In genomic region chr2:191636235-191636543, GRCh38 we compare ENCODE assay signal across 12 cellular contexts. TPM values are rescaled to one million over a fixed set of nuclear protein-coding genes. Genes with fewer than 3 reads are reported as not detected.
DNase-seq lines count a peak whose midpoint lies in the region; ATAC-seq and TF ChIP-seq lines count a peak whose summit lies in the region.
"Had no signal": no experiment of that assay in that cellular context is flagged by ENCODE, and none has a peak within 500 bp of the region (broad histone marks: within the 10 kb centered on the region; RNA-seq: fewer than 3 reads in every experiment).

No MANE protein-coding gene starts in this region.

- H3K27me3 Mint-ChIP-seq in Calu3 (ENCODE audit: unreplicated experiment): no peaks in the 10 kb centered on the region

- peak overlapping the region; percentile 99 for H3K27ac ChIP-seq in mesenchymal stem cell (ENCODE audit: low read length, poor library complexity, severe bottlenecking)
- H3K27ac ChIP-seq in spleen: no peak overlapping the region

- no peaks in the 10 kb centered on the region for H3K79me1 ChIP-seq in mesenchymal stem cell (replicated peaks; ENCODE audit: low read length, poor library complexity, severe bottlenecking)

- H3K4me3 ChIP-seq in astrocyte of the cerebellum (ENCODE audit: low read depth, low read length): no peak overlapping the region
- peak overlapping the region in 1 of 2 experiments; percentile 22 for H3K4me3 ChIP-seq in mesenchymal stem cell (ENCODE audit: insufficient read depth in 1 of 2, low read depth in 1 of 2, low read length in 2 of 2)
- no peak overlapping the region for H3K4me3 ChIP-seq in spleen

- no peaks in the 10 kb centered on the region for H3K9me3 Mint-ChIP-seq in Calu3 (ENCODE audit: low read depth, unreplicated experiment)
- H3K9me3 Mint-ChIP-seq: endodermal cell had no signal

- TF ChIP-seq POLR2A in spleen (IDR thresholded peaks at IDR 0.05): no peak

- H3K9me3 ChIP-seq in mesenchymal stem cell (ENCODE audit: control insufficient read depth, low read length) (no peaks in the 10 kb centered on the region), spleen (no peaks in the 10 kb centered on the region)

- no peak overlapping the region for H3K14ac ChIP-seq in mesenchymal stem cell (ENCODE audit: low read length in 2 of 2)

- H3K27ac Mint-ChIP-seq in Calu3 (ENCODE audit: unreplicated experiment): peak overlapping the region; percentile 76
- H3K27ac Mint-ChIP-seq: endodermal cell had no signal

- peak overlapping the region; percentile 47 for H3K4me2 ChIP-seq in mesenchymal stem cell (ENCODE audit: low read length, poor library complexity, severe bottlenecking)

- no peak overlapping the region for H4K8ac ChIP-seq in mesenchymal stem cell (ENCODE audit: low read length)

- peak overlapping the region; percentile 63 for H3K9ac ChIP-seq in mesenchymal stem cell (ENCODE audit: low read length)

- no peak overlapping the region for H3K23ac ChIP-seq in mesenchymal stem cell (ENCODE audit: low read length in 2 of 2)

- H3K36me3 Mint-ChIP-seq in Calu3 (ENCODE audit: insufficient read depth, unreplicated experiment): peaks cover 6% of the 10 kb centered on the region

- intact Hi-C loops in Calu3 (cut with micrococcal nuclease; ENCODE audit: unreplicated experiment): loop anchor here (5.0 kb wide), 1 partner anchor 64 kb away; no protein-coding TSS in a partner anchor
- intact Hi-C loops in spleen (cut with DNase I; ENCODE audit: low total_unique reads): no loop called here

- H2BK12ac ChIP-seq in mesenchymal stem cell (ENCODE audit: low read length in 2 of 2): peak overlapping the region in 1 of 2 experiments; percentile 6

- no peak overlapping the region for H2AK5ac ChIP-seq in mesenchymal stem cell (ENCODE audit: low read length, severe bottlenecking)

- no peak overlapping the region for H2BK120ac ChIP-seq in mesenchymal stem cell (ENCODE audit: low read depth, low read length)

- H3K36me3 ChIP-seq in mesenchymal stem cell (ENCODE audit: control insufficient read depth in 1 of 2, insufficient read depth in 2 of 2, low read depth in 1 of 2, low read length in 2 of 2): no peaks in the 10 kb centered on the region
- no peaks in the 10 kb centered on the region for H3K36me3 ChIP-seq in spleen

- CTCF ChIA-PET in Calu3 (lab: Charles Lee): interaction anchor here (0.5 to 1.0 kb wide), 2 partner anchors 12 to 16 kb away, joined by 3 read pairs; no protein-coding TSS in a partner anchor

- no peak for TF ChIP-seq CTCF in Calu3 (IDR thresholded peaks at IDR 0.05; ENCODE audit: unreplicated experiment)
- no peak for TF ChIP-seq CTCF in astrocyte of the cerebellum (IDR thresholded peaks at IDR 0.05; ENCODE audit: low read depth, low read length, missing control alignments)
- TF ChIP-seq CTCF in spleen (IDR thresholded peaks at IDR 0.05 in 8 of 11, conservative IDR thresholded peaks at IDR 0.05 in 3 of 11): no peak

- in situ Hi-C loops in astrocyte of the cerebellum (cut with HindIII; ENCODE audit: low sequenced_read_pairs): no loop called here

- H2AFZ ChIP-seq in mesenchymal stem cell (ENCODE audit: low read depth, low read length): no peak overlapping the region

- H2BK5ac ChIP-seq in mesenchymal stem cell (ENCODE audit: low read depth, low read length, poor library complexity, severe bottlenecking): peak overlapping the region; percentile 82

- ATAC-seq in HG03159 (IDR thresholded peaks at IDR 0.05; ENCODE audit: unreplicated experiment): no peak

- no TSS peak for BruUV-seq in Calu3 (replicated peaks; lab: Mats Ljungman, UMichigan)

- H3K27me3 ChIP-seq in mesenchymal stem cell (ENCODE audit: control insufficient read depth in 1 of 2, insufficient read depth in 1 of 2, low read length in 2 of 2) (no peaks in the 10 kb centered on the region), spleen (replicated peaks in 1 of 7) (no peaks in the 10 kb centered on the region)

- peaks cover 59% of the 10 kb centered on the region for H3K4me1 Mint-ChIP-seq in Calu3 (ENCODE audit: low read depth, unreplicated experiment)

- H2BK15ac ChIP-seq in mesenchymal stem cell (ENCODE audit: low read depth, poor library complexity, severe bottlenecking): no peak overlapping the region

- H3K4me1 ChIP-seq in mesenchymal stem cell (ENCODE audit: control insufficient read depth, insufficient read depth, low read depth, low read length) (peaks cover 3% of the 10 kb centered on the region), spleen (peaks cover 14 to 42% (median 22%) of the 10 kb centered on the region in 6 donors)

- H3K18ac ChIP-seq in mesenchymal stem cell (ENCODE audit: low read depth in 1 of 2, low read length in 2 of 2): peak overlapping the region in 1 of 2 experiments; percentile 57

- peak overlapping the region in 1 of 2 experiments; percentile 11 for H3K4ac ChIP-seq in mesenchymal stem cell (ENCODE audit: low read depth in 1 of 2, low read length in 2 of 2)

- DNase-seq in Calu3 (peak; percentile 33), HT1080 (ENCODE audit: low read depth) (peak; percentile 89), astrocyte of the cerebellum (ENCODE audit: low read depth) (peak; percentile 92), mesenchymal stem cell (peak; percentile 70), spleen (no peak), T-helper 9 cell (no peak)
- no peak for DNase-seq in activated effector memory CD4-positive, alpha-beta T cell treated with Interleukin-2 at 50 U/mL for 16 hours
- DNase-seq: activated effector memory CD4-positive, alpha-beta T cell treated with anti-CD3 and anti-CD28 coated beads, Interleukin-2, amount 50 U/mL, for 16 hours; endodermal cell; GOT3; NCI-H1105 had no signal

- H4K91ac ChIP-seq in mesenchymal stem cell (ENCODE audit: low read length): no peak overlapping the region

- H3K4me3 Mint-ChIP-seq in Calu3 (ENCODE audit: low read depth, unreplicated experiment): no peak overlapping the region
- H3K4me3 Mint-ChIP-seq: endodermal cell had no signal

RNA-seq across cellular contexts. Expression of gene NABP1, which starts 41.7 kb away (rescaled TPM):
- total RNA-seq in Calu3 (2022): 63.9 and 71.8 TPM in 2 replicates
- total RNA-seq in HT1080 (2014; rRNA removed; shearing (Covaris generic)): 39.2 and 48.1 TPM in 2 replicates
- polyA plus RNA-seq in HT1080 (2015; cell fraction: cytosol; rRNA removed): 29.3 and 30.0 TPM in 2 replicates
- 326 and 328 TPM in 2 replicates for polyA plus RNA-seq in HT1080 (2015; cell fraction: nucleus; rRNA removed)
- polyA plus RNA-seq in mesenchymal stem cell (2013, experiment 1 of 2): 21.4 TPM
- polyA plus RNA-seq in mesenchymal stem cell (2013, experiment 2 of 2): 22.3 TPM
- 100 to 1,000 TPM; 150 to 292 (median 192) TPM for total RNA-seq in spleen
- 10 to 100 TPM; 33.0 to 59.4 (median 46.5) TPM for polyA plus RNA-seq in spleen

Comparison
In these comparisons a context has a peak if more than half of its experiments do, and no peak if none do; other contexts are left out.
1. DNase-seq: peak in Calu3 (single experiment), HT1080 (single experiment), astrocyte of the cerebellum (single experiment) and mesenchymal stem cell (single experiment); none in spleen (single experiment), activated effector memory CD4-positive, alpha-beta T cell treated with Interleukin-2 at 50 U/mL for 16 hours (single experiment) and T-helper 9 cell (single experiment).